In the genomic region with DNA sequence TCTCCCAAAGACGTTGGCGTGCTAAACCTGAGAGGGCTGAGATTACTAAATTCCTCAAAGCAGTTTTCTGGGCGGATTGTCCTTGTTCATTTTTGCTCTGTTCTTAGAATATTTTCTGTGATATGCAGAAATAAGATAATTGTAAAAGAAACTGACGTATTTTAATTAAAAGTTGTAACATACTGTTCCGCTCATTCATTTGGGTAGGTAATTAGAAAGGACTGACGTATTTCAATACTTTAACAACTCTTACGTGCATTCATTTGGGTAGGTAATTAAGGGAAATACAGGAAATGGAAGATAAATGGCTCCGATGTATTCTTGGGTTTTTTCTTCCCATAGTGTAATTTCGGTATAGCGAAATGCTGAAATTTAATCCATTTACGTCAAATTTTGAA, we compare ENCODE assay signal across 8 cellular contexts. TPM values are rescaled to one million over a fixed set of nuclear protein-coding genes. Genes with fewer than 3 reads are reported as not detected.
DNase-seq lines count a peak whose midpoint lies in the region; ATAC-seq and TF ChIP-seq lines count a peak whose summit lies in the region.

No MANE protein-coding gene starts in this region.

- H3K27ac ChIP-seq in AG04450 (ENCODE audit: low read depth, low read length) (peak overlapping the region; percentile 78), Karpas-422 (ENCODE audit: low read length) (peak overlapping the region; percentile 76), colonic mucosa (peak overlapping the region; percentile 99)
- peak overlapping the region; percentile 92 for H3K27ac ChIP-seq in naive thymus-derived CD4-positive, alpha-beta T cell (ENCODE audit: low read depth, low read length)

- H3K79me2 ChIP-seq in Karpas-422 (ENCODE audit: low read length): peaks cover 53% of the 10 kb centered on the region

- H3K4me1 ChIP-seq in Karpas-422 (ENCODE audit: low read length) (peaks cover 58% of the 10 kb centered on the region), colonic mucosa (peaks cover 12% of the 10 kb centered on the region)
- peaks cover 31 to 52% of the 10 kb centered on the region in 2 donors for H3K4me1 ChIP-seq in naive thymus-derived CD4-positive, alpha-beta T cell (ENCODE audit: control insufficient read depth in 2 of 2, insufficient read depth in 2 of 2, low read length in 2 of 2)

- H3K27ac Mint-ChIP-seq in naive thymus-derived CD4-positive, alpha-beta T cell: peak overlapping the region; percentile 61 to 98 (median 91)

- POLR2A ChIA-PET in AG04450 (lab: Yijun Ruan, JAX): interaction anchor here (0.5 kb wide), 1 partner anchor 38 kb away, joined by 3 read pairs; no protein-coding TSS in a partner anchor
- POLR2A ChIA-PET in naive thymus-derived CD4-positive, alpha-beta T cell (lab: Charles Lee): interaction anchor here (0.7 to 7.2 kb wide), 6 partner anchors 12 to 137 kb away, joined by 3 to 60 read pairs (median 4); a partner anchor contains a TSS

- no peaks in the 10 kb centered on the region for H3K27me3 Mint-ChIP-seq in naive thymus-derived CD4-positive, alpha-beta T cell

- H3K9ac ChIP-seq in Karpas-422 (ENCODE audit: low read length) (peak overlapping the region; percentile 83), colonic mucosa (ENCODE audit: low read depth in 2 of 2, low read length in 2 of 2) (peak overlapping the region; percentile 86 to 88)

- H3K4me3 ChIP-seq in AG04450 (ENCODE audit: low read depth, low read length) (peak overlapping the region; percentile 87), Karpas-422 (ENCODE audit: low read length) (peak overlapping the region; percentile 86), colonic mucosa (peak overlapping the region; percentile 91)
- H3K4me3 ChIP-seq in naive thymus-derived CD4-positive, alpha-beta T cell (ENCODE audit: low read length): peak overlapping the region; percentile 75

- H3K9me3 ChIP-seq in AG04450 (ENCODE audit: control insufficient read depth, insufficient read depth, low read length) (peaks cover 4% of the 10 kb centered on the region; the same call in 1 of the 2 replicates), Karpas-422 (ENCODE audit: low read length) (no peaks in the 10 kb centered on the region), colonic mucosa (no peaks in the 10 kb centered on the region)
- H3K9me3 ChIP-seq in naive thymus-derived CD4-positive, alpha-beta T cell (ENCODE audit: control insufficient read depth in 2 of 3, low read length in 3 of 3): no peaks in the 10 kb centered on the region

- CTCF ChIA-PET in AG04450 (lab: Charles Lee): interaction anchor here (0.6 to 1.6 kb wide), 6 partner anchors 14 to 315 kb away, joined by 3 to 5 read pairs (median 4); no protein-coding TSS in a partner anchor
- CTCF ChIA-PET in naive thymus-derived CD4-positive, alpha-beta T cell (lab: Charles Lee): no interaction called here

- no peaks in the 10 kb centered on the region for H4K20me1 ChIP-seq in Karpas-422 (ENCODE audit: insufficient read depth, low read depth, low read length)

- no peaks in the 10 kb centered on the region for H3K9me2 ChIP-seq in Karpas-422 (replicated peaks; ENCODE audit: insufficient read depth, low read length)

- H3K9me3 Mint-ChIP-seq in naive thymus-derived CD4-positive, alpha-beta T cell: no peaks in the 10 kb centered on the region

- DNase-seq in AG04450 (ENCODE audit: low read depth, low spot score): no peak
- DNase-seq in Karpas-422: peak; percentile 56
- DNase-seq in colonic mucosa: no peak
- DNase-seq in naive thymus-derived CD4-positive, alpha-beta T cell: peak in 1 of 9 donors; percentile 11
- DNase-seq in stimulated activated naive CD4-positive, alpha-beta T cell treated with Interleukin-2 at 50 U/mL for 16 hours (lab: John Stamatoyannopoulos, UW): no peak
- DNase-seq in NOMO-1 treated with DMSO at 0.1 percent for 48 hours (lab: John Stamatoyannopoulos, UW; ENCODE audit: unreplicated experiment): no peak

- H3K27me3 ChIP-seq in AG04450 (ENCODE audit: control insufficient read depth, insufficient read depth, low read length): no peaks in the 10 kb centered on the region
- no peaks in the 10 kb centered on the region for H3K27me3 ChIP-seq in Karpas-422 (ENCODE audit: low read length)
- no peaks in the 10 kb centered on the region for H3K27me3 ChIP-seq in colonic mucosa
- H3K27me3 ChIP-seq in naive thymus-derived CD4-positive, alpha-beta T cell (ENCODE audit: control insufficient read depth in 2 of 2, insufficient read depth in 2 of 2, low read length in 2 of 2): no peaks in the 10 kb centered on the region

- H2AFZ ChIP-seq in Karpas-422 (ENCODE audit: low read length): 0 out of 2 replicates have a peak overlapping the region, but pooled peaks have one; percentile 4

- no peaks in the 10 kb centered on the region for H3K36me3 ChIP-seq in Karpas-422 (ENCODE audit: insufficient read depth, low read length)
- no peaks in the 10 kb centered on the region for H3K36me3 ChIP-seq in colonic mucosa
- peaks cover 0 to 9% (median 0%) of the 10 kb centered on the region in 3 experiments for H3K36me3 ChIP-seq in naive thymus-derived CD4-positive, alpha-beta T cell (ENCODE audit: control insufficient read depth in 2 of 3, insufficient read depth in 3 of 3, low read length in 3 of 3)

- intact Hi-C loops in colonic mucosa (cut with DNase I): no loop called here
- intact Hi-C loops in naive thymus-derived CD4-positive, alpha-beta T cell (cut with micrococcal nuclease): loop anchor here (1.0 to 10.0 kb wide), 9 partner anchors 19 to 1935 kb away; a partner anchor contains a TSS

- ATAC-seq in naive thymus-derived CD4-positive, alpha-beta T cell: no peak
- ATAC-seq in HG03520 (IDR thresholded peaks at IDR 0.05; ENCODE audit: unreplicated experiment) (no peak), HG03469 (IDR thresholded peaks at IDR 0.05; ENCODE audit: unreplicated experiment) (no peak)

- peaks cover 0 to 17% (median 0%) of the 10 kb centered on the region in 5 donors for H3K36me3 Mint-ChIP-seq in naive thymus-derived CD4-positive, alpha-beta T cell

- H3K4me2 ChIP-seq in Karpas-422 (ENCODE audit: low read depth, low read length, poor library complexity, severe bottlenecking): peak overlapping the region; percentile 83

- H3K4me3 Mint-ChIP-seq in naive thymus-derived CD4-positive, alpha-beta T cell: peak overlapping the region; percentile 89 to 100 (median 99)

- TF ChIP-seq CTCF in AG04450 (IDR thresholded peaks at IDR 0.05; ENCODE audit: low read depth, low read length) (no peak), colonic mucosa (IDR thresholded peaks at IDR 0.05) (no peak)

- peaks cover 62 to 85% (median 80%) of the 10 kb centered on the region in 7 donors for H3K4me1 Mint-ChIP-seq in naive thymus-derived CD4-positive, alpha-beta T cell

RNA-seq across cellular contexts. Expression of a gene that starts 1.1 kb away (rescaled TPM):
- 19.5 and 22.7 TPM in 2 replicates for polyA plus RNA-seq in AG04450 (2011; rRNA removed)
- 21.1 and 29.4 TPM in 2 replicates for polyA minus RNA-seq in AG04450 (2011; rRNA and poly(A)+ RNA removed)
- 56.1 and 60.0 TPM in 2 replicates for total RNA-seq in Karpas-422 (2014; rRNA removed; shearing (Covaris generic); ENCODE audit: low replicate concordance)
- total RNA-seq in colonic mucosa: 10 to 100 TPM; 57.4 to 85.7 TPM
- total RNA-seq in naive thymus-derived CD4-positive, alpha-beta T cell: 10 to 100 TPM; 38.7 to 93.5 (median 46.2) TPM
- polyA plus RNA-seq in naive thymus-derived CD4-positive, alpha-beta T cell: 100 to 1,000 TPM; 109 to 141 TPM

RNA-seq across cellular contexts. Expression of a gene that starts 1.4 kb away (rescaled TPM):
- 10.2 and 14.4 TPM in 2 replicates for polyA plus RNA-seq in AG04450 (2011; rRNA removed)
- 1.9 and 3.5 TPM in 2 replicates for polyA minus RNA-seq in AG04450 (2011; rRNA and poly(A)+ RNA removed)
- 9.0 and 14.3 TPM in 2 replicates for total RNA-seq in Karpas-422 (2014; rRNA removed; shearing (Covaris generic); ENCODE audit: low replicate concordance)
- 10 to 100 TPM; 21.3 to 24.6 TPM for total RNA-seq in colonic mucosa
- total RNA-seq in naive thymus-derived CD4-positive, alpha-beta T cell: 100 to 1,000 TPM in 2 of 5 experiments, 10 to 100 TPM in 3; 23.4 to 103 (median 58.1) TPM
- polyA plus RNA-seq in naive thymus-derived CD4-positive, alpha-beta T cell: 10 to 100 TPM; 64.3 to 75.5 TPM
